In the genomic region with DNA sequence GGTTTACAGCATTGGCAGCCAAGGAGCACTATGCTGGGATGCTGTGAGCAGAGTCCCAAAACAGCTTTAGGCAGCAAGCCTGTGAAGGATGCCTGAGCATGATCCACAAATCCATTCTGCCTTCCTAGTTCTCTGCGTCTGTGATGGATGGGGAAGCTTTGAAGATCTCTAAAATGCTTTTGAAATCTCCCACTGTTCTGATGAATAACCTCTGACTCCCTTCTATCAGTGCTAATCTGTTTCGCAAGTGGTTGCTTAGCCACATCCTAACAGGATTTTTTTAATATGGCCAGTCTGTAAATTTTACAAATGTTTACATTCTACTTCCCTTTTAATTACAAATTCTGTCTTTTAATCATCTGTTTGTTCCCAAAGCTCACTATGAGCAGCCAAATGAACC, we compare ENCODE assay signal across 1 cellular context.
TF ChIP-seq lines count a peak whose summit lies in the region.

No MANE protein-coding gene starts in this region.

TF ChIP-seq in IMR-90, 13 proteins besides CTCF, POLR2A, EP300 and RAD21:
- TF ChIP-seq SMC3 (IDR thresholded peaks at IDR 0.05; ENCODE audit: low read depth, low read length) (no peak), CEBPB (IDR thresholded peaks at IDR 0.05; ENCODE audit: low read depth, low read length) (peak; percentile 50)
